ENCODE assay signal across 12 cellular contexts in genomic region chr10:79268100-79268670, GRCh38.
DNase-seq lines count a peak whose midpoint lies in the region; ATAC-seq, FAIRE-seq and TF ChIP-seq lines count a peak whose summit lies in the region.
"Had no signal": no experiment of that assay in that cellular context is flagged by ENCODE, and none has a peak within 500 bp of the region (broad histone marks: within the 10 kb centered on the region; RNA-seq: fewer than 3 reads in every experiment).

No MANE protein-coding gene starts in this region.

- H3K4me1 Mint-ChIP-seq in stimulated activated effector memory CD8-positive, alpha-beta T cell treated with anti-CD3 and anti-CD28 coated beads, Interleukin-12 subunit alpha, Interleukin-12 subunit beta, amount 100 ng/mL, for 72 hours: peaks cover 74% of the 10 kb centered on the region

- H3K9me3 Mint-ChIP-seq in stimulated activated effector memory CD8-positive, alpha-beta T cell treated with anti-CD3 and anti-CD28 coated beads, Interleukin-12 subunit alpha, Interleukin-12 subunit beta, amount 100 ng/mL, for 72 hours: no peaks in the 10 kb centered on the region

- no peak overlapping the region for H3K27ac ChIP-seq in foreskin keratinocyte

- H3K36me3 ChIP-seq in adipocyte (ENCODE audit: control insufficient read depth, insufficient read depth, low read length, severe bottlenecking) (peaks cover 38% of the 10 kb centered on the region), mucosa of descending colon (ENCODE audit: low read depth) (no peaks in the 10 kb centered on the region)

- H3K4me3 Mint-ChIP-seq in stimulated activated effector memory CD8-positive, alpha-beta T cell treated with anti-CD3 and anti-CD28 coated beads, Interleukin-12 subunit alpha, Interleukin-12 subunit beta, amount 100 ng/mL, for 72 hours: no peak overlapping the region

- TF ChIP-seq POLR2A in GM12892 (IDR thresholded peaks at IDR 0.05; ENCODE audit: low read depth, low read length): no peak

- peak; percentile 74 for FAIRE-seq in GM12892 (lab: Jason Lieb, UNC)

- no peaks in the 10 kb centered on the region for H3K9me3 ChIP-seq in adipocyte (ENCODE audit: control insufficient read depth, low read length)
- H3K9me3 ChIP-seq in mucosa of descending colon: no peaks in the 10 kb centered on the region

- peak overlapping the region; percentile 52 for H3K9ac ChIP-seq in adipocyte (ENCODE audit: low read length)

- H3K27ac Mint-ChIP-seq in stimulated activated effector memory CD8-positive, alpha-beta T cell treated with anti-CD3 and anti-CD28 coated beads, Interleukin-12 subunit alpha, Interleukin-12 subunit beta, amount 100 ng/mL, for 72 hours: peak overlapping the region; percentile 93

- H3K4me1 ChIP-seq in adipocyte (ENCODE audit: control insufficient read depth, insufficient read depth, low read length) (peaks cover 40% of the 10 kb centered on the region), foreskin keratinocyte (peaks cover 34% of the 10 kb centered on the region), mucosa of descending colon (ENCODE audit: low read depth) (peaks cover 14% of the 10 kb centered on the region)

- peak; percentile 26 for ATAC-seq in foreskin keratinocyte
- ATAC-seq in stimulated activated effector memory CD8-positive, alpha-beta T cell treated with anti-CD3 and anti-CD28 coated beads, Interleukin-12 subunit alpha, Interleukin-12 subunit beta, amount 100 ng/mL, for 72 hours: no peak
- no peak for ATAC-seq in left lobe of liver
- ATAC-seq in mucosa of descending colon: no peak
- ATAC-seq in HG02852 (IDR thresholded peaks at IDR 0.05; ENCODE audit: unreplicated experiment): no peak

- TF ChIP-seq CTCF in foreskin keratinocyte (conservative IDR thresholded peaks at IDR 0.05): no peak
- TF ChIP-seq CTCF in mucosa of descending colon (IDR thresholded peaks at IDR 0.05): no peak

- H3K4me3 ChIP-seq in adipocyte (ENCODE audit: low read length): no peak overlapping the region
- H3K4me3 ChIP-seq in mucosa of descending colon: no peak overlapping the region

- intact Hi-C loops in mucosa of descending colon (cut with DNase I, micrococcal nuclease): no loop called here

- H3K36me3 Mint-ChIP-seq in stimulated activated effector memory CD8-positive, alpha-beta T cell treated with anti-CD3 and anti-CD28 coated beads, Interleukin-12 subunit alpha, Interleukin-12 subunit beta, amount 100 ng/mL, for 72 hours: peaks cover 59% of the 10 kb centered on the region

- DNase-seq in GM12892 (ENCODE audit: insufficient read length) (no peak), adipocyte (ENCODE audit: low read depth) (peak; percentile 54), foreskin keratinocyte (peak in 1 of 2 donors; percentile 40), left lobe of liver (ENCODE audit: low spot score) (no peak), mucosa of descending colon (no peak), RPMI8226 (no peak)
- no peak for DNase-seq in stimulated activated effector memory CD8-positive, alpha-beta T cell treated with anti-CD3 and anti-CD28 coated beads, Interleukin-12 subunit alpha, Interleukin-12 subunit beta, amount 100 ng/mL, for 72 hours (ENCODE audit: low spot score in 2 of 2)
- DNase-seq: aorta, kidney glomerular epithelial cell, NCI-H524, WERI-Rb-1 had no signal

- H3K27me3 ChIP-seq in adipocyte (replicated peaks; ENCODE audit: control insufficient read depth, insufficient read depth, low read length): no peaks in the 10 kb centered on the region
- no peaks in the 10 kb centered on the region for H3K27me3 ChIP-seq in foreskin keratinocyte
